16 cellular contexts compared by ENCODE assay signal in the genomic region with DNA sequence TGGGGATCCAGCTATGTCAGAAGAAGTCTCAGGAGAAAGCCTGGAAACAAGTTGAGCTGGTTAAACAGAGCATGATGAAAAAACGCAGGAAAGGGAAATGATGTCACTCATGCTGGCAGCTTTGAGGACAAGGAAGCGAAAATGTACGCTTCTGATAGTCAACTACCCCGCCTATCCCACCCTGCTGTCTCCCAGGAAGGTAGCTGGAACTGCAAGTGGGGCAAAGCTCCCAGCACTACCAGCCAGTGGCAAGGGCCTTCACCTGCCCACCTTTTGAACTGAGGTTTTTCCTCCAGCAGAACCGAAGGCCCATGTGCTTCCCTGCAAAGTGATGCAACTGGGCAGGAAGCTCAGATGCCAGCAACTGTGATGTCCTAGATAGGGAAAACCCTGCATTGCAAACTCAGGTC. TPM values are rescaled to one million over a fixed set of nuclear protein-coding genes. Genes with fewer than 3 reads are reported as not detected.
A peak's percentile ranks its signal among the peaks of the same experiment; 100 is the strongest.
DNase-seq lines count a peak whose midpoint lies in the region; ATAC-seq, FAIRE-seq and TF ChIP-seq lines count a peak whose summit lies in the region.
"Had no signal": no experiment of that assay in that cellular context is flagged by ENCODE, and none has a peak within 500 bp of the region (broad histone marks: within the 10 kb centered on the region; RNA-seq: fewer than 3 reads in every experiment).

No MANE protein-coding gene starts in this region.

- no peaks in the 10 kb centered on the region for H3K36me3 ChIP-seq in OCI-LY3 (replicated peaks; ENCODE audit: low read depth, low read length)
- H3K36me3 ChIP-seq in endothelial cell of umbilical vein (ENCODE audit: control insufficient read depth in 2 of 2, extremely low read depth in 1 of 2, insufficient read depth in 2 of 2, low read length in 2 of 2): no peaks in the 10 kb centered on the region
- no peaks in the 10 kb centered on the region for H3K36me3 ChIP-seq in prostate gland

- H4K20me1 ChIP-seq in OCI-LY3 (ENCODE audit: insufficient read depth, low read length) (no peaks in the 10 kb centered on the region), endothelial cell of umbilical vein (replicated peaks; ENCODE audit: control insufficient read depth, extremely low read depth, insufficient read depth, low read length) (no peaks in the 10 kb centered on the region)

- no peak for ATAC-seq in GM21381 (IDR thresholded peaks at IDR 0.05; ENCODE audit: unreplicated experiment)
- ATAC-seq: stimulated activated naive B cell treated with anti-CD40 and anti-IgM and Interleukin-4, amounts not matched to agents 10 μg/mL and 1 μg/mL and 100 μg/mL, for 72 hours had no signal

- H3K79me2 ChIP-seq in OCI-LY3 (ENCODE audit: low read length) (no peaks in the 10 kb centered on the region), endothelial cell of umbilical vein (ENCODE audit: control insufficient read depth, insufficient read depth, low read length) (no peaks in the 10 kb centered on the region)

- H3K9me3 Mint-ChIP-seq in activated naive CD4-positive, alpha-beta T cell treated with anti-CD3 and anti-CD28 coated beads, Interleukin-2, amount 50 U/mL, for 24 hours: no peaks in the 10 kb centered on the region
- H3K9me3 Mint-ChIP-seq: stimulated activated naive B cell treated with anti-CD40 and anti-IgM and Interleukin-4, amounts not matched to agents 10 μg/mL and 1 μg/mL and 100 μg/mL, for 72 hours had no signal

- no peak overlapping the region for H3K9ac ChIP-seq in OCI-LY3 (ENCODE audit: low read length)
- H3K9ac ChIP-seq in endothelial cell of umbilical vein (replicated peaks; ENCODE audit: extremely low read depth, insufficient read depth, low read length): no peak overlapping the region

- H3K4me2 ChIP-seq in OCI-LY3 (ENCODE audit: low read length) (no peak overlapping the region), endothelial cell of umbilical vein (ENCODE audit: insufficient read depth, low read length) (no peak overlapping the region)

- H3K4me1 ChIP-seq in OCI-LY3 (ENCODE audit: low read length) (no peaks in the 10 kb centered on the region), endothelial cell of umbilical vein (ENCODE audit: control insufficient read depth, extremely low read depth, insufficient read depth, low read length) (no peaks in the 10 kb centered on the region), prostate gland (replicated peaks) (no peaks in the 10 kb centered on the region)

- TF ChIP-seq CTCF in OCI-LY3 (IDR thresholded peaks at IDR 0.05; ENCODE audit: low read depth, low read length): no peak
- TF ChIP-seq CTCF in endothelial cell of umbilical vein (IDR thresholded peaks at IDR 0.05; ENCODE audit: extremely low read depth in 1 of 2, insufficient read depth in 1 of 2, low read depth in 1 of 2, low read length in 2 of 2): no peak
- no peak for TF ChIP-seq CTCF in prostate gland (IDR thresholded peaks at IDR 0.05)

- H3K4me3 ChIP-seq in OCI-LY3 (ENCODE audit: low read length) (no peak overlapping the region), endothelial cell of umbilical vein (replicated peaks in 1 of 3; ENCODE audit: insufficient read depth in 1 of 3, low read depth in 1 of 3, low read length in 3 of 3) (no peak overlapping the region), prostate gland (no peak overlapping the region)
- H3K4me3 ChIP-seq: skin epidermis had no signal

- intact Hi-C loops in endothelial cell of umbilical vein (cut with micrococcal nuclease): no loop called here
- intact Hi-C loops in prostate gland (cut with DNase I): no loop called here

- no peak for DNase-seq in activated naive CD4-positive, alpha-beta T cell treated with anti-CD3 and anti-CD28 coated beads, Interleukin-2, amount 50 U/mL, for 16 hours
- DNase-seq in endothelial cell of umbilical vein (ENCODE audit: low read depth, low spot score) (no peak), pons (ENCODE audit: low spot score) (peak; percentile 51), NCI-H510A treated with DMSO at 0.1 percent for 48 hours (lab: John Stamatoyannopoulos, UW) (no peak), prostate gland (ENCODE audit: low spot score) (no peak)
- DNase-seq: H7; NCI-H2171 treated with DMSO at 0.1 percent for 48 hours; stimulated activated naive B cell treated with anti-CD40 and anti-IgM and Interleukin-4, amounts not matched to agents 10 μg/mL and 1 μg/mL and 100 μg/mL, for 72 hours had no signal

- H3K27me3 ChIP-seq in OCI-LY3 (ENCODE audit: low read depth, low read length) (peaks cover 41% of the 10 kb centered on the region), endothelial cell of umbilical vein (ENCODE audit: control insufficient read depth in 2 of 2, insufficient read depth in 2 of 2, low read length in 2 of 2) (no peaks in the 10 kb centered on the region), prostate gland (replicated peaks; ENCODE audit: insufficient read depth) (no peaks in the 10 kb centered on the region)

- no peaks in the 10 kb centered on the region for H3K9me1 ChIP-seq in endothelial cell of umbilical vein (replicated peaks; ENCODE audit: control insufficient read depth, extremely low read depth, insufficient read depth, low read length)

- peaks cover 32% of the 10 kb centered on the region for H3K4me1 Mint-ChIP-seq in activated naive CD4-positive, alpha-beta T cell treated with anti-CD3 and anti-CD28 coated beads, Interleukin-2, amount 50 U/mL, for 24 hours

- POLR2A ChIA-PET in endothelial cell of umbilical vein (lab: Charles Lee): no interaction called here

- FAIRE-seq in endothelial cell of umbilical vein (lab: Jason Lieb, UNC): no peak
- FAIRE-seq: HTR-8/SVneo had no signal

- H3K4me3 Mint-ChIP-seq in activated naive CD4-positive, alpha-beta T cell treated with anti-CD3 and anti-CD28 coated beads, Interleukin-2, amount 50 U/mL, for 24 hours: no peak overlapping the region
- H3K4me3 Mint-ChIP-seq: stimulated activated naive B cell treated with anti-CD40 and anti-IgM and Interleukin-4, amounts not matched to agents 10 μg/mL and 1 μg/mL and 100 μg/mL, for 72 hours had no signal

- no peaks in the 10 kb centered on the region for H3K36me3 Mint-ChIP-seq in activated naive CD4-positive, alpha-beta T cell treated with anti-CD3 and anti-CD28 coated beads, Interleukin-2, amount 50 U/mL, for 24 hours
- H3K36me3 Mint-ChIP-seq: activated naive CD4-positive, alpha-beta T cell treated with anti-CD3 and anti-CD28 coated beads, Interleukin-2, amount 50 U/mL, for 72 hours; stimulated activated naive B cell treated with anti-CD40 and anti-IgM and Interleukin-4, amounts not matched to agents 10 μg/mL and 1 μg/mL and 100 μg/mL, for 72 hours had no signal

- H3K27me3 Mint-ChIP-seq in activated naive CD4-positive, alpha-beta T cell treated with anti-CD3 and anti-CD28 coated beads, Interleukin-2, amount 50 U/mL, for 24 hours: no peaks in the 10 kb centered on the region

- dilution Hi-C loops in endothelial cell of umbilical vein (cut with MboI; ENCODE audit: extremely low pct_ligation_motif_present, low sequenced_read_pairs): no loop called here

- peak overlapping the region; percentile 52 for H3K27ac Mint-ChIP-seq in activated naive CD4-positive, alpha-beta T cell treated with anti-CD3 and anti-CD28 coated beads, Interleukin-2, amount 50 U/mL, for 24 hours
- H3K27ac Mint-ChIP-seq: activated naive CD4-positive, alpha-beta T cell treated with anti-CD3 and anti-CD28 coated beads, Interleukin-2, amount 50 U/mL, for 72 hours; stimulated activated naive B cell treated with anti-CD40 and anti-IgM and Interleukin-4, amounts not matched to agents 10 μg/mL and 1 μg/mL and 100 μg/mL, for 72 hours had no signal

- TF ChIP-seq POLR2A in endothelial cell of umbilical vein (IDR thresholded peaks at IDR 0.05; ENCODE audit: low read depth, low read length) (no peak), prostate gland (IDR thresholded peaks at IDR 0.05) (no peak)

- peak overlapping the region; percentile 31; the same call in 1 of the 2 replicates for H2AFZ ChIP-seq in OCI-LY3 (ENCODE audit: low read depth, low read length)
- H2AFZ ChIP-seq in endothelial cell of umbilical vein (ENCODE audit: low read depth, low read length): peak overlapping the region; percentile 46

- WGBS in prostate gland: 71% methylated on average over 5 of the region's 5 CpGs

- H3K9me3 ChIP-seq in OCI-LY3 (ENCODE audit: insufficient read depth, low read length) (no peaks in the 10 kb centered on the region), endothelial cell of umbilical vein (replicated peaks; ENCODE audit: control insufficient read depth, insufficient read depth, low read length) (no peaks in the 10 kb centered on the region), prostate gland (no peaks in the 10 kb centered on the region)

- BruUV-seq in endothelial cell of umbilical vein (replicated peaks; lab: Mats Ljungman, UMichigan): no TSS peak

- H3K27ac ChIP-seq in OCI-LY3 (ENCODE audit: low read length): no peak overlapping the region
- H3K27ac ChIP-seq in endothelial cell of umbilical vein (ENCODE audit: insufficient read depth, low read depth, low read length): no peak overlapping the region
- no peak overlapping the region for H3K27ac ChIP-seq in prostate gland

- CTCF ChIA-PET in endothelial cell of umbilical vein (lab: Charles Lee): interaction anchor here (1.3 to 1.5 kb wide), 2 partner anchors 12 to 53 kb away, joined by 5 read pairs; no protein-coding TSS in a partner anchor

TF ChIP-seq in endothelial cell of umbilical vein, 7 proteins besides CTCF, POLR2A, EP300 and RAD21 (continues in another document):
- TF ChIP-seq MAX (IDR thresholded peaks at IDR 0.05; ENCODE audit: insufficient read depth, insufficient read length): no peak

RNA-seq across cellular contexts. Expression of gene IL20, which starts 6.3 kb away (rescaled TPM):
- not detected in 2 replicates for total RNA-seq in endothelial cell of umbilical vein
- polyA plus RNA-seq in endothelial cell of umbilical vein: not detected in 2 replicates
- not detected in 2 replicates for polyA plus RNA-seq in endothelial cell of umbilical vein (2011; cell fraction: cytosol; rRNA removed)
- polyA plus RNA-seq in endothelial cell of umbilical vein (2011; cell fraction: nucleus; rRNA removed): not detected in 2 replicates
- not detected in 2 replicates for polyA plus RNA-seq in endothelial cell of umbilical vein (2012)
- not detected in 2 replicates for polyA minus RNA-seq in endothelial cell of umbilical vein
- not detected for polyA minus RNA-seq in endothelial cell of umbilical vein (2011; cell fraction: cytosol; rRNA and poly(A)+ RNA removed)
- not detected in 2 replicates for polyA minus RNA-seq in endothelial cell of umbilical vein (2011; cell fraction: nucleus; rRNA and poly(A)+ RNA removed)
- not detected for total RNA-seq in prostate gland
- total RNA-seq: activated naive CD4-positive, alpha-beta T cell treated with anti-CD3 and anti-CD28 coated beads, Interleukin-2, amount 50 U/mL, for 72 hours; cardiac septum; glomerular endothelial cell; H7 had no signal

RNA-seq across cellular contexts. Expression of gene IL24, which starts 38.2 kb away (rescaled TPM):
- total RNA-seq in endothelial cell of umbilical vein (not detected in 2 replicates), prostate gland (not detected)
- not detected in 2 replicates for polyA plus RNA-seq in endothelial cell of umbilical vein
- not detected in 2 replicates for polyA plus RNA-seq in endothelial cell of umbilical vein (2011; cell fraction: cytosol; rRNA removed)
- polyA plus RNA-seq in endothelial cell of umbilical vein (2011; cell fraction: nucleus; rRNA removed): not detected in 2 replicates
- polyA plus RNA-seq in endothelial cell of umbilical vein (2012): not detected in 2 replicates
- not detected in 2 replicates for polyA minus RNA-seq in endothelial cell of umbilical vein
- polyA minus RNA-seq in endothelial cell of umbilical vein (2011; cell fraction: cytosol; rRNA and poly(A)+ RNA removed): not detected
- polyA minus RNA-seq in endothelial cell of umbilical vein (2011; cell fraction: nucleus; rRNA and poly(A)+ RNA removed): not detected in 2 replicates
- total RNA-seq: cardiac septum, glomerular endothelial cell, H7 had no signal
